Comparison of ENCODE assay signal across 10 cellular contexts in the genomic region with DNA sequence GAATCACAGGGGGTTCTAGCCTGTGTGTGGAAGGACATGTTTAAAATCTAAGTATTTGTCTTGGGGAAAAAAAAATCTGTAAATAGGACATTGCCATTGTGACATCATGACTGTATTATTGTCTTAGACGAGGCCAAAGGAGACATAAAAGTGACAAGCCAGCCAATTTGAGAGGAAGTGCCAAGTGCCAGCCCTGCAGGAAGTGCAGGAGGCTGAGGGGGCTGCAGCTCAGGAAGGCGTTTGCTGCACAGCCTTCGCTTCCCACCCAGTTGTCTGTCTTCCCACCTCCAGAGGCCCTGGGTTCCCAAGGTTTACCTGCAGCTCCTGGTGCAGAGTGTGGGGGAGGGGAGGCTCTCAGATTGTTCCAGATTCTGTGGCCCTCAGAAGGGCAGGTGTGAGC. TPM values are rescaled to one million over a fixed set of nuclear protein-coding genes. Genes with fewer than 3 reads are reported as not detected.
DNase-seq lines count a peak whose midpoint lies in the region; ATAC-seq, FAIRE-seq and TF ChIP-seq lines count a peak whose summit lies in the region.
"Had no signal": no experiment of that assay in that cellular context is flagged by ENCODE, and none has a peak within 500 bp of the region (broad histone marks: within the 10 kb centered on the region; RNA-seq: fewer than 3 reads in every experiment).

No MANE protein-coding gene starts in this region.

- peaks cover 72% of the 10 kb centered on the region for H3K4me1 ChIP-seq in CD4-positive, alpha-beta memory T cell (ENCODE audit: insufficient read depth, low read length)
- H3K4me1 ChIP-seq in KMS-11 (ENCODE audit: low read depth, poor library complexity, severe bottlenecking), result peaks cover 40% of the 10 kb centered on the region

- peak overlapping the region; percentile 62 for H3K4me2 ChIP-seq in KMS-11

- DNase-seq in CD4-positive, alpha-beta memory T cell, result peak in 3 of 5 donors; percentile 42 to 61 (median 52)
- DNase-seq in activated CD8-positive, alpha-beta T cell treated with anti-CD3 and anti-CD28 coated beads for 36 hours, result peak; percentile 43
- DNase-seq in mesenteric fat pad (ENCODE audit: low spot score) (peak; percentile 55), SKM-1 treated with dmso at 0.1 percent for 144 hours (lab: John Stamatoyannopoulos, UW; ENCODE audit: unreplicated experiment) (no peak), GM19239 (ENCODE audit: insufficient read length, low spot score) (no peak), head of caudate nucleus (no peak)
- DNase-seq: GOT3 had no signal

- no peaks in the 10 kb centered on the region for H3K9me3 Mint-ChIP-seq in CD4-positive, alpha-beta memory T cell
- H3K9me3 Mint-ChIP-seq in activated CD8-positive, alpha-beta T cell treated with anti-CD3 and anti-CD28 coated beads for 36 hours, result peaks cover 2% of the 10 kb centered on the region

- H3K4me1 Mint-ChIP-seq in CD4-positive, alpha-beta memory T cell, result peaks cover 45 to 94% (median 66%) of the 10 kb centered on the region in 4 donors
- peaks cover 79% of the 10 kb centered on the region for H3K4me1 Mint-ChIP-seq in activated CD8-positive, alpha-beta T cell treated with anti-CD3 and anti-CD28 coated beads for 36 hours (ENCODE audit: low read depth)

- no peak overlapping the region for H2AFZ ChIP-seq in KMS-11 (ENCODE audit: low read depth)

- H3K79me2 ChIP-seq in KMS-11 (ENCODE audit: insufficient read depth, low read depth), result no peaks in the 10 kb centered on the region; the same call in 1 of the 2 replicates

- FAIRE-seq in GM19239 (lab: Jason Lieb, UNC), result no peak

- peak overlapping the region; percentile 81 for H3K27ac ChIP-seq in CD4-positive, alpha-beta memory T cell (ENCODE audit: low read depth, low read length)
- H3K27ac ChIP-seq in KMS-11, result no peak overlapping the region

- H3K4me3 Mint-ChIP-seq in CD4-positive, alpha-beta memory T cell, result peak overlapping the region; percentile 93 to 99 (median 98)
- H3K4me3 Mint-ChIP-seq in activated CD8-positive, alpha-beta T cell treated with anti-CD3 and anti-CD28 coated beads for 36 hours, result peak overlapping the region; percentile 84

- H3K36me3 Mint-ChIP-seq in CD4-positive, alpha-beta memory T cell, result peaks cover 12 to 48% of the 10 kb centered on the region in 2 donors
- H3K36me3 Mint-ChIP-seq in activated CD8-positive, alpha-beta T cell treated with anti-CD3 and anti-CD28 coated beads for 36 hours (ENCODE audit: low read depth), result peaks cover 22% of the 10 kb centered on the region

- ATAC-seq in activated CD8-positive, alpha-beta T cell treated with anti-CD3 and anti-CD28 coated beads for 36 hours, result peak; percentile 12
- ATAC-seq in HG03039 (IDR thresholded peaks at IDR 0.05; ENCODE audit: unreplicated experiment), result no peak

- no peak overlapping the region for H3K9ac ChIP-seq in KMS-11

- no peaks in the 10 kb centered on the region for H4K20me1 ChIP-seq in KMS-11 (ENCODE audit: insufficient read depth)

- TF ChIP-seq CTCF in KMS-11 (conservative IDR thresholded peaks at IDR 0.05; ENCODE audit: low read depth, low read length), result no peak
- TF ChIP-seq CTCF in activated CD8-positive, alpha-beta T cell treated with anti-CD3 and anti-CD28 coated beads for 36 hours (IDR thresholded peaks at IDR 0.05), result no peak

- CTCF ChIA-PET in CD4-positive, alpha-beta memory T cell (lab: Charles Lee; ENCODE audit: partially characterized antibody), result interaction anchor here (1.2 to 15.2 kb wide), 5 partner anchors 13 to 539 kb away, joined by 5 to 155 read pairs (median 10); no protein-coding TSS in a partner anchor
- CTCF ChIA-PET in activated CD8-positive, alpha-beta T cell treated with anti-CD3 and anti-CD28 coated beads for 36 hours (lab: Charles Lee), result interaction anchor here (1.4 kb wide), 1 partner anchor 14 kb away, joined by 4 read pairs; no protein-coding TSS in a partner anchor

- no peaks in the 10 kb centered on the region for H3K27me3 ChIP-seq in CD4-positive, alpha-beta memory T cell (ENCODE audit: insufficient read depth, low read length)
- no peaks in the 10 kb centered on the region for H3K27me3 ChIP-seq in KMS-11 (ENCODE audit: insufficient read depth, low read depth)
- H3K27me3 ChIP-seq: adrenal gland had no signal

- H3K4me3 ChIP-seq in CD4-positive, alpha-beta memory T cell (ENCODE audit: low read length in 2 of 2), result peak overlapping the region; percentile 75 to 76
- no peak overlapping the region for H3K4me3 ChIP-seq in KMS-11 (IDR thresholded peaks at IDR 0.05; ENCODE audit: insufficient read depth, low read depth, low read length)
- H3K4me3 ChIP-seq: adrenal gland had no signal

- no peaks in the 10 kb centered on the region for H3K9me3 ChIP-seq in CD4-positive, alpha-beta memory T cell (ENCODE audit: control insufficient read depth in 1 of 2, low read length in 2 of 2)
- H3K9me3 ChIP-seq: adrenal gland had no signal

- no peaks in the 10 kb centered on the region for H3K27me3 Mint-ChIP-seq in CD4-positive, alpha-beta memory T cell
- no peaks in the 10 kb centered on the region for H3K27me3 Mint-ChIP-seq in activated CD8-positive, alpha-beta T cell treated with anti-CD3 and anti-CD28 coated beads for 36 hours

- H3K27ac Mint-ChIP-seq in CD4-positive, alpha-beta memory T cell, result peak overlapping the region; percentile 95 to 99 (median 98)
- peak overlapping the region; percentile 95 for H3K27ac Mint-ChIP-seq in activated CD8-positive, alpha-beta T cell treated with anti-CD3 and anti-CD28 coated beads for 36 hours

- POLR2A ChIA-PET in CD4-positive, alpha-beta memory T cell (lab: Charles Lee; ENCODE audit: partially characterized antibody), result interaction anchor here (0.7 to 12.4 kb wide), 10 partner anchors 15 to 476 kb away, joined by 3 to 252 read pairs (median 6); partner anchors contain the start of gene CYLD
- POLR2A ChIA-PET in activated CD8-positive, alpha-beta T cell treated with anti-CD3 and anti-CD28 coated beads for 36 hours (lab: Charles Lee), result interaction anchor here (0.8 to 16.4 kb wide), 4 partner anchors 9 to 72 kb away, joined by 3 to 215 read pairs (median 4); no protein-coding TSS in a partner anchor

- peaks cover 5% of the 10 kb centered on the region for H3K36me3 ChIP-seq in CD4-positive, alpha-beta memory T cell (ENCODE audit: insufficient read depth, low read length)
- H3K36me3 ChIP-seq in KMS-11 (ENCODE audit: insufficient read depth), result no peaks in the 10 kb centered on the region
- H3K36me3 ChIP-seq: adrenal gland had no signal

- intact Hi-C loops in CD4-positive, alpha-beta memory T cell (cut with micrococcal nuclease), result loop anchor here (2.0 to 5.0 kb wide), 7 partner anchors 13 to 415 kb away; partner anchors contain the start of genes NKD1, SNX20 and TENT4B
- intact Hi-C loops in activated CD8-positive, alpha-beta T cell treated with anti-CD3 and anti-CD28 coated beads for 36 hours (cut with micrococcal nuclease), result no loop called here
- intact Hi-C loops in head of caudate nucleus (cut with DNase I), result no loop called here

RNA-seq across cellular contexts. Expression of gene ADCY7, which starts 1.3 kb away (rescaled TPM):
- total RNA-seq in CD4-positive, alpha-beta memory T cell, result 100 to 1,000 TPM; 230 to 235 TPM
- polyA plus RNA-seq in CD4-positive, alpha-beta memory T cell, result 10 to 100 TPM; 34.8 to 69.7 TPM
- 10 to 100 TPM; 89.9 to 92.1 TPM for total RNA-seq in activated CD8-positive, alpha-beta T cell treated with anti-CD3 and anti-CD28 coated beads for 36 hours
- total RNA-seq in mesenteric fat pad, result 26.8 TPM

Comparison
In these comparisons a context has a peak if more than half of its experiments do, and no peak if none do; other contexts are left out.
1. DNase-seq: peak in CD4-positive, alpha-beta memory T cell (3 of 5), activated CD8-positive, alpha-beta T cell treated with anti-CD3 and anti-CD28 coated beads for 36 hours (single experiment) and mesenteric fat pad (single experiment); none in SKM-1 treated with dmso at 0.1 percent for 144 hours (single experiment), GM19239 (single experiment) and head of caudate nucleus (0 of 42).